In the genomic region with DNA sequence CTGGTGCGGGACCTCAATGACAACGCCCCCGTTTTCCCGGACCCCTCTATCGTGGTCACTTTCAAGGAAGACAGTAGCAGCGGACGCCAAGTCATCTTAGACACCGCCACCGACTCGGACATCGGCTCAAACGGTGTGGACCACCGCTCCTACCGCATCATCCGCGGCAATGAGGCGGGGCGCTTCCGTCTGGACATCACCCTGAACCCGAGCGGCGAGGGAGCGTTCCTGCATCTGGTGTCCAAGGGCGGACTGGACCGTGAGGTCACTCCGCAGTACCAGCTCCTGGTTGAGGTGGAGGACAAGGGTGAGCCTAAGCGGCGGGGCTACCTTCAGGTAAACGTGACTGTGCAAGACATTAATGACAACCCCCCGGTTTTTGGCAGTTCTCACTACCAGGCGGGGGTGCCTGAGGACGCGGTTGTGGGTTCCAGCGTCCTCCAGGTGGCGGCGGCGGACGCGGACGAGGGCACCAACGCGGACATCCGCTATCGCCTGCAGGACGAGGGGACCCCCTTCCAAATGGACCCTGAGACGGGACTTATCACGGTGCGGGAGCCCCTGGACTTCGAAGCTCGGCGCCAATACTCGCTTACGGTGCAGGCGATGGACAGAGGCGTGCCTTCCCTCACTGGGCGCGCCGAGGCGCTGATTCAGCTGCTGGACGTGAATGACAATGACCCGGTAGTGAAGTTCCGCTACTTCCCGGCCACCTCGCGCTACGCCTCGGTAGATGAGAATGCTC, we compare ENCODE assay signal across 9 cellular contexts. TPM values are rescaled to one million over a fixed set of nuclear protein-coding genes. Genes with fewer than 3 reads are reported as not detected.
DNase-seq lines count a peak whose midpoint lies in the region; ATAC-seq and TF ChIP-seq lines count a peak whose summit lies in the region.
"Had no signal": no experiment of that assay in that cellular context is flagged by ENCODE, and none has a peak within 500 bp of the region (broad histone marks: within the 10 kb centered on the region; RNA-seq: fewer than 3 reads in every experiment).

No MANE protein-coding gene starts in this region.

- H3K27me3 Mint-ChIP-seq in dendritic cell treated with granulocyte-macrophage colony-stimulating factor and Interleukin-4, amounts not matched to agents 40 ng/mL and 50 ng/mL, for 4 days = peaks cover 59% of the 10 kb centered on the region

- peak overlapping the region; percentile 85 for H3K27ac ChIP-seq in lower lobe of right lung
- peak overlapping the region; percentile 85 for H3K27ac ChIP-seq in suprapubic skin

- H3K27me3 ChIP-seq in lower lobe of right lung (ENCODE audit: low read depth) (no peaks in the 10 kb centered on the region), suprapubic skin (peaks cover 15% of the 10 kb centered on the region)

- no peak for TF ChIP-seq POLR2A in suprapubic skin (IDR thresholded peaks at IDR 0.05)

- TF ChIP-seq CTCF in lower lobe of right lung (IDR thresholded peaks at IDR 0.05) (peak; percentile 10), suprapubic skin (IDR thresholded peaks at IDR 0.05) (no peak)

- peaks cover 9% of the 10 kb centered on the region for H3K36me3 Mint-ChIP-seq in dendritic cell treated with granulocyte-macrophage colony-stimulating factor and Interleukin-4, amounts not matched to agents 40 ng/mL and 50 ng/mL, for 4 days (ENCODE audit: low read depth)

- whole genome bisulfite sequencing in suprapubic skin = under 1% methylated on average over 32 of the region's 67 CpGs

- H3K4me3 ChIP-seq in lower lobe of right lung (peak overlapping the region; percentile 72), suprapubic skin (peak overlapping the region; percentile 73)
- H3K4me3 ChIP-seq: K562 had no signal

- in situ Hi-C loops in Caki2 (cut with HindIII; ENCODE audit: low pct_unique_long_range_greater_than_20kb, low sequenced_read_pairs) = no loop called here

- no peaks in the 10 kb centered on the region for H3K9me3 Mint-ChIP-seq in dendritic cell treated with granulocyte-macrophage colony-stimulating factor and Interleukin-4, amounts not matched to agents 40 ng/mL and 50 ng/mL, for 4 days

- peaks cover 44% of the 10 kb centered on the region for H3K4me1 ChIP-seq in lower lobe of right lung
- peaks cover 37% of the 10 kb centered on the region for H3K4me1 ChIP-seq in suprapubic skin

- intact Hi-C loops in dendritic cell treated with granulocyte-macrophage colony-stimulating factor and Interleukin-4, amounts not matched to agents 40 ng/mL and 50 ng/mL, for 4 days (cut with micrococcal nuclease) = no loop called here
- intact Hi-C loops in lower lobe of right lung (cut with DNase I) = loop anchor here (10.0 kb wide), 1 partner anchor 428 kb away; no protein-coding TSS in a partner anchor

- peaks cover 34% of the 10 kb centered on the region for H3K4me1 Mint-ChIP-seq in dendritic cell treated with granulocyte-macrophage colony-stimulating factor and Interleukin-4, amounts not matched to agents 40 ng/mL and 50 ng/mL, for 4 days (ENCODE audit: low read depth)

- H3K4me3 Mint-ChIP-seq in dendritic cell treated with granulocyte-macrophage colony-stimulating factor and Interleukin-4, amounts not matched to agents 40 ng/mL and 50 ng/mL, for 4 days = peak overlapping the region; percentile 47

- H3K9me3 ChIP-seq in lower lobe of right lung (no peaks in the 10 kb centered on the region), suprapubic skin (no peaks in the 10 kb centered on the region)

- no peaks in the 10 kb centered on the region for H3K36me3 ChIP-seq in lower lobe of right lung
- H3K36me3 ChIP-seq in suprapubic skin = no peaks in the 10 kb centered on the region

- H3K27ac Mint-ChIP-seq in dendritic cell treated with granulocyte-macrophage colony-stimulating factor and Interleukin-4, amounts not matched to agents 40 ng/mL and 50 ng/mL, for 4 days = no peak overlapping the region

- ATAC-seq in lower lobe of right lung = peak in 1 of 2 donors; percentile 6
- ATAC-seq in GM21447 (IDR thresholded peaks at IDR 0.05; ENCODE audit: unreplicated experiment) = no peak
- ATAC-seq: K562 had no signal

- peak; percentile 77 for DNase-seq in Caki2 (ENCODE audit: low read depth)
- peak; percentile 63 for DNase-seq in M059J (ENCODE audit: low read depth)
- peak; percentile 55 for DNase-seq in lower lobe of right lung
- peak; percentile 67 to 85 for DNase-seq in suprapubic skin (ENCODE audit: low spot score in 2 of 2)
- DNase-seq in activated CD4-positive, alpha-beta T cell treated with anti-CD3 and anti-CD28 coated beads, Interleukin-2, amount 50 U/mL, for 1 hour = no peak
- DNase-seq in pons (ENCODE audit: low spot score) = no peak

- no peak for TF ChIP-seq EP300 in suprapubic skin (IDR thresholded peaks at IDR 0.05)

RNA-seq across cellular contexts. Expression of a gene that starts 2.2 kb away (rescaled TPM):
- 2.7 and 3.2 TPM in 2 replicates for total RNA-seq in Caki2 (2014; rRNA removed; shearing (Covaris generic); ENCODE audit: low replicate concordance)
- 1.6 and 3.1 TPM in 2 replicates for total RNA-seq in M059J (2014; rRNA removed; shearing (Covaris generic))
- 15.2 TPM for total RNA-seq in lower lobe of right lung
- total RNA-seq in suprapubic skin = 1 to 10 TPM; 2.2 to 5.4 (median 3.7) TPM
- total RNA-seq: K562 had no signal

Comparison
In these comparisons a context has a peak if more than half of its experiments do, and no peak if none do; other contexts are left out.
1. DNase-seq: peak in Caki2 (single experiment), M059J (single experiment), lower lobe of right lung (single experiment) and suprapubic skin (2 of 2); none in activated CD4-positive, alpha-beta T cell treated with anti-CD3 and anti-CD28 coated beads, Interleukin-2, amount 50 U/mL, for 1 hour (single experiment) and pons (single experiment).